ENCODE assay signal across 21 cellular contexts in genomic region chr6:130147151-130147550, GRCh38.
"Had no signal": no experiment of that assay in that cellular context is flagged by ENCODE, and none has a peak within 500 bp of the region (broad histone marks: within the 10 kb centered on the region; RNA-seq: fewer than 3 reads in every experiment).

No MANE protein-coding gene starts in this region.

- H3K27me3 Mint-ChIP-seq: activated T-cell treated with anti-CD3 and anti-CD28 coated beads, Interleukin-2, amount 50 U/mL, for 24 hours had no signal

- DNase-seq: activated CD4-positive, alpha-beta T cell treated with anti-CD3 and anti-CD28 coated beads, Interleukin-2, amount 50 U/mL, for 4 hours; activated CD4-positive, CD25-positive, alpha-beta regulatory T cell; activated naive CD4-positive, alpha-beta T cell treated with Interleukin-2 at 50 U/mL for 16 hours; activated T-cell treated with anti-CD3 and anti-CD28 coated beads, Interleukin-2, amount 50 U/mL, for 24 hours; aorta; effector CD4-positive, alpha-beta T cell; gastrocnemius medialis; head of caudate nucleus; kidney; midbrain; stimulated activated CD4-positive, alpha-beta T cell treated with anti-CD3 and anti-CD28 coated beads, Interleukin-2, amount 100 ng/mL, for 24 hours; stimulated activated naive CD8-positive, alpha-beta T cell treated with anti-CD3 and anti-CD28 coated beads, Interleukin-15, Interleukin-2, amounts not matched to agents 100 U/mL and 50 U/mL, for 24 hours; uterus had no signal

- H3K4me1 ChIP-seq: gastrocnemius medialis, neural progenitor cell, right atrium auricular region, tibial nerve, uterus had no signal

- FAIRE-seq: kidney had no signal

- H3K27me3 ChIP-seq: gastrocnemius medialis, neural progenitor cell, right atrium auricular region, tibial nerve, uterus had no signal

- H3K9me3 Mint-ChIP-seq: activated T-cell treated with anti-CD3 and anti-CD28 coated beads, Interleukin-2, amount 50 U/mL, for 24 hours; activated T-helper 2 cell treated with anti-CD3 and anti-CD28 coated beads, Interferon-gamma antibody, Interleukin-2, Interleukin-4, amounts not matched to agents 10 μg/mL and 5 μg/mL and 100 μg/mL, durations not matched to agents 14 hours and 24 hours and 36 hours; neural progenitor cell had no signal

- H3K27ac ChIP-seq: gastrocnemius medialis, neural progenitor cell, right atrium auricular region, tibial nerve, uterus had no signal

- H3K9me3 ChIP-seq: gastrocnemius medialis, right atrium auricular region, tibial nerve, uterus had no signal

- H3K4me3 Mint-ChIP-seq: activated T-cell treated with anti-CD3 and anti-CD28 coated beads, Interleukin-2, amount 50 U/mL, for 24 hours; neural progenitor cell; T-helper 2 cell treated with Interferon-gamma antibody and Interleukin-4, amounts not matched to agents 5 μg/mL and 100 μg/mL, for 36 hours had no signal

- ATAC-seq: gastrocnemius medialis; left lobe of liver; stimulated activated naive CD8-positive, alpha-beta T cell treated with anti-CD3 and anti-CD28 coated beads, Interleukin-15, Interleukin-2, amounts not matched to agents 100 U/mL and 50 U/mL, for 24 hours had no signal

- H3K27ac Mint-ChIP-seq: activated T-cell treated with anti-CD3 and anti-CD28 coated beads, Interleukin-2, amount 50 U/mL, for 24 hours; activated T-helper 2 cell treated with anti-CD3 and anti-CD28 coated beads, Interferon-gamma antibody, Interleukin-2, Interleukin-4, amounts not matched to agents 10 μg/mL and 5 μg/mL and 100 μg/mL, durations not matched to agents 14 hours and 24 hours and 36 hours; neural progenitor cell; progenitor cell of endocrine pancreas; T-helper 2 cell treated with Interferon-gamma antibody and Interleukin-4, amounts not matched to agents 5 μg/mL and 100 μg/mL, for 36 hours had no signal

- H3K4me3 ChIP-seq: gastrocnemius medialis, lung, neural progenitor cell, right atrium auricular region, tibial nerve, uterus had no signal

- H3K36me3 ChIP-seq: gastrocnemius medialis, neural progenitor cell, right atrium auricular region, uterus had no signal
